In genomic region chr4:119626943-119627266, GRCh38 we compare ENCODE assay signal across 9 cellular contexts. TPM values are rescaled to one million over a fixed set of nuclear protein-coding genes. Genes with fewer than 3 reads are reported as not detected.
DNase-seq lines count a peak whose midpoint lies in the region; ATAC-seq, FAIRE-seq and TF ChIP-seq lines count a peak whose summit lies in the region.
"Had no signal": no experiment of that assay in that cellular context is flagged by ENCODE, and none has a peak within 500 bp of the region (broad histone marks: within the 10 kb centered on the region; RNA-seq: fewer than 3 reads in every experiment).

No MANE protein-coding gene starts in this region.

- DNase-seq in endothelial cell of umbilical vein (ENCODE audit: low read depth, low spot score) (no peak), osteoblast (ENCODE audit: insufficient read length, low spot score, missing footprints) (no peak), ureter (ENCODE audit: low spot score) (no peak), SHP77 (lab: John Stamatoyannopoulos, UW) (no peak), NCI-H2171 (lab: John Stamatoyannopoulos, UW) (no peak)

- no peak overlapping the region for H3K9ac ChIP-seq in OCI-LY1 (ENCODE audit: low read length)
- no peak overlapping the region for H3K9ac ChIP-seq in endothelial cell of umbilical vein (replicated peaks; ENCODE audit: extremely low read depth, insufficient read depth, low read length)

- dilution Hi-C loops in endothelial cell of umbilical vein (cut with MboI; ENCODE audit: extremely low pct_ligation_motif_present, low sequenced_read_pairs), result no loop called here

- CTCF ChIA-PET in endothelial cell of umbilical vein (lab: Charles Lee), result interaction anchor here (0.6 to 3.1 kb wide), 41 partner anchors 10 to 644 kb away, joined by 3 to 149 read pairs (median 4); partner anchors contain the start of genes FABP2 and MAD2L1

- peaks cover 36% of the 10 kb centered on the region for H3K27me3 ChIP-seq in DOHH2 (ENCODE audit: control insufficient read depth, low read length)
- no peaks in the 10 kb centered on the region for H3K27me3 ChIP-seq in OCI-LY1 (ENCODE audit: insufficient read depth, low read length)
- H3K27me3 ChIP-seq in endothelial cell of umbilical vein (ENCODE audit: control insufficient read depth in 2 of 2, insufficient read depth in 2 of 2, low read length in 2 of 2), result no peaks in the 10 kb centered on the region
- H3K27me3 ChIP-seq in osteoblast (ENCODE audit: insufficient read depth, low read length), result no peaks in the 10 kb centered on the region

- H2AFZ ChIP-seq in OCI-LY1 (ENCODE audit: low read length) (no peak overlapping the region; the same call in 1 of the 2 replicates), endothelial cell of umbilical vein (ENCODE audit: low read depth, low read length) (peak overlapping the region; percentile 100), osteoblast (ENCODE audit: low read length) (peak overlapping the region; percentile 91)

- H3K9me2 ChIP-seq in DOHH2 (replicated peaks; ENCODE audit: control insufficient read depth, low read length) (no peaks in the 10 kb centered on the region), OCI-LY1 (ENCODE audit: low read depth, low read length) (no peaks in the 10 kb centered on the region)

- no peaks in the 10 kb centered on the region for H3K9me1 ChIP-seq in endothelial cell of umbilical vein (replicated peaks; ENCODE audit: control insufficient read depth, extremely low read depth, insufficient read depth, low read length)

- TF ChIP-seq POLR2A in endothelial cell of umbilical vein (IDR thresholded peaks at IDR 0.05; ENCODE audit: low read depth, low read length), result no peak

- no peaks in the 10 kb centered on the region for H3K79me2 ChIP-seq in DOHH2 (ENCODE audit: control insufficient read depth, low read length)
- no peaks in the 10 kb centered on the region for H3K79me2 ChIP-seq in OCI-LY1 (ENCODE audit: insufficient read depth, low read length)
- no peaks in the 10 kb centered on the region for H3K79me2 ChIP-seq in endothelial cell of umbilical vein (ENCODE audit: control insufficient read depth, insufficient read depth, low read length)
- H3K79me2 ChIP-seq in osteoblast (ENCODE audit: insufficient read depth, low read length), result peaks cover 47% of the 10 kb centered on the region

- intact Hi-C loops in endothelial cell of umbilical vein (cut with micrococcal nuclease), result loop anchor here (1.0 to 5.0 kb wide), 3 partner anchors 313 to 885 kb away; no protein-coding TSS in a partner anchor

- H3K4me1 ChIP-seq in DOHH2 (ENCODE audit: control insufficient read depth, low read length) (peaks cover 26% of the 10 kb centered on the region), OCI-LY1 (ENCODE audit: insufficient read depth, low read length, severe bottlenecking) (peaks cover 26% of the 10 kb centered on the region), endothelial cell of umbilical vein (ENCODE audit: control insufficient read depth, extremely low read depth, insufficient read depth, low read length) (peaks cover 14% of the 10 kb centered on the region), osteoblast (ENCODE audit: insufficient read depth, low read length) (peaks cover 26% of the 10 kb centered on the region)

- BruUV-seq in endothelial cell of umbilical vein (replicated peaks; lab: Mats Ljungman, UMichigan), result no TSS peak

- TF ChIP-seq CTCF in DOHH2 (IDR thresholded peaks at IDR 0.05; ENCODE audit: low read depth, low read length, poor library complexity, severe bottlenecking), result no peak
- no peak for TF ChIP-seq CTCF in OCI-LY1 (IDR thresholded peaks at IDR 0.05; ENCODE audit: low read length)
- no peak for TF ChIP-seq CTCF in endothelial cell of umbilical vein (IDR thresholded peaks at IDR 0.05; ENCODE audit: extremely low read depth in 1 of 2, insufficient read depth in 1 of 2, low read depth in 1 of 2, low read length in 2 of 2)
- TF ChIP-seq CTCF in osteoblast (IDR thresholded peaks at IDR 0.05; ENCODE audit: extremely low read depth, low read depth, low read length), result no peak

- H3K9me3 ChIP-seq in DOHH2 (ENCODE audit: control insufficient read depth, insufficient read depth, low read length), result no peaks in the 10 kb centered on the region
- H3K9me3 ChIP-seq in OCI-LY1 (ENCODE audit: low read length), result no peaks in the 10 kb centered on the region
- H3K9me3 ChIP-seq in endothelial cell of umbilical vein (replicated peaks; ENCODE audit: control insufficient read depth, insufficient read depth, low read length), result no peaks in the 10 kb centered on the region
- H3K9me3 ChIP-seq in osteoblast (ENCODE audit: low read depth, low read length), result no peaks in the 10 kb centered on the region

- H3K36me3 ChIP-seq in DOHH2 (ENCODE audit: control insufficient read depth, low read length) (no peaks in the 10 kb centered on the region), OCI-LY1 (ENCODE audit: insufficient read depth, low read length) (no peaks in the 10 kb centered on the region), endothelial cell of umbilical vein (ENCODE audit: control insufficient read depth in 2 of 2, extremely low read depth in 1 of 2, insufficient read depth in 2 of 2, low read length in 2 of 2) (no peaks in the 10 kb centered on the region), osteoblast (ENCODE audit: insufficient read depth, low read length) (peaks cover 16% of the 10 kb centered on the region)

- ATAC-seq in GM18520 (IDR thresholded peaks at IDR 0.05; ENCODE audit: unreplicated experiment), result no peak

- H3F3A ChIP-seq in DOHH2 (ENCODE audit: control insufficient read depth, insufficient read depth) (peaks cover 4% of the 10 kb centered on the region; the same call in 1 of the 2 replicates), OCI-LY1 (ENCODE audit: insufficient read depth, low read length) (no peaks in the 10 kb centered on the region)

- H3K4me3 ChIP-seq in DOHH2 (ENCODE audit: low read length), result peak overlapping the region; percentile 73
- peak overlapping the region; percentile 61 for H3K4me3 ChIP-seq in OCI-LY1 (ENCODE audit: low read depth, low read length, poor library complexity, severe bottlenecking)
- peak overlapping the region; percentile 71 to 74 (median 71) for H3K4me3 ChIP-seq in endothelial cell of umbilical vein (replicated peaks in 1 of 3; ENCODE audit: insufficient read depth in 1 of 3, low read depth in 1 of 3, low read length in 3 of 3)
- peak overlapping the region; percentile 94 for H3K4me3 ChIP-seq in osteoblast (ENCODE audit: insufficient read depth, low read length)

- no peak overlapping the region for H3K27ac ChIP-seq in DOHH2 (ENCODE audit: low read depth, low read length)
- H3K27ac ChIP-seq in OCI-LY1 (ENCODE audit: low read depth, low read length, poor library complexity, severe bottlenecking), result no peak overlapping the region
- H3K27ac ChIP-seq in endothelial cell of umbilical vein (ENCODE audit: insufficient read depth, low read depth, low read length), result no peak overlapping the region
- peak overlapping the region; percentile 78 for H3K27ac ChIP-seq in osteoblast (ENCODE audit: low read depth, low read length)

- no peak for FAIRE-seq in endothelial cell of umbilical vein (lab: Jason Lieb, UNC)
- FAIRE-seq: TTC549 had no signal

- H4K20me1 ChIP-seq in DOHH2 (ENCODE audit: control insufficient read depth, insufficient read depth, low read depth, low read length) (no peaks in the 10 kb centered on the region), OCI-LY1 (ENCODE audit: insufficient read depth, low read length) (no peaks in the 10 kb centered on the region), endothelial cell of umbilical vein (replicated peaks; ENCODE audit: control insufficient read depth, extremely low read depth, insufficient read depth, low read length) (no peaks in the 10 kb centered on the region), osteoblast (ENCODE audit: insufficient read depth, low read length) (peaks cover 14% of the 10 kb centered on the region)

- POLR2A ChIA-PET in endothelial cell of umbilical vein (lab: Charles Lee), result no interaction called here

- H3K4me2 ChIP-seq in DOHH2 (ENCODE audit: low read length), result peak overlapping the region; percentile 90
- H3K4me2 ChIP-seq in OCI-LY1 (ENCODE audit: low read length), result peak overlapping the region; percentile 94
- peak overlapping the region; percentile 97 for H3K4me2 ChIP-seq in endothelial cell of umbilical vein (ENCODE audit: insufficient read depth, low read length)
- peak overlapping the region; percentile 91 for H3K4me2 ChIP-seq in osteoblast (ENCODE audit: insufficient read depth, low read length)

TF ChIP-seq in endothelial cell of umbilical vein, 7 proteins besides CTCF, POLR2A, EP300 and RAD21:
- TF ChIP-seq MAX (IDR thresholded peaks at IDR 0.05; ENCODE audit: insufficient read depth, insufficient read length) (no peak), MYC (IDR thresholded peaks at IDR 0.05; ENCODE audit: low read depth, low read length) (no peak), JUN (IDR thresholded peaks at IDR 0.05; ENCODE audit: borderline replicate concordance, insufficient read depth, insufficient read length, low read depth) (no peak), FOS (IDR thresholded peaks at IDR 0.05; ENCODE audit: borderline replicate concordance, insufficient read depth, low read length) (no peak)

RNA-seq across cellular contexts. Expression of gene PDE5A, which starts 1.7 kb away (rescaled TPM):
- 2.3 and 3.2 TPM in 2 replicates for total RNA-seq in endothelial cell of umbilical vein
- polyA plus RNA-seq in endothelial cell of umbilical vein, result 0.59 and 0.73 TPM in 2 replicates
- 0.83 and 0.87 TPM in 2 replicates for polyA plus RNA-seq in endothelial cell of umbilical vein (2011; cell fraction: cytosol; rRNA removed)
- 2.5 and 3.6 TPM in 2 replicates for polyA plus RNA-seq in endothelial cell of umbilical vein (2011; cell fraction: nucleus; rRNA removed)
- 4.4 and 5.4 TPM in 2 replicates for polyA plus RNA-seq in endothelial cell of umbilical vein (2012)
- 4.0 and 5.0 TPM in 2 replicates for polyA minus RNA-seq in endothelial cell of umbilical vein
- 0.61 TPM for polyA minus RNA-seq in endothelial cell of umbilical vein (2011; cell fraction: cytosol; rRNA and poly(A)+ RNA removed)
- 9.8 and 20.4 TPM in 2 replicates for polyA minus RNA-seq in endothelial cell of umbilical vein (2011; cell fraction: nucleus; rRNA and poly(A)+ RNA removed)
- 140 and 157 TPM in 2 replicates for total RNA-seq in osteoblast
- total RNA-seq in ureter, result 74.4 TPM

Comparison
In these comparisons a context has a peak if more than half of its experiments do, and no peak if none do; other contexts are left out.
1. RNA of gene PDE5A, which starts 1.7 kb away (total RNA-seq): 140 to 157 TPM in osteoblast and 74.4 TPM in ureter (single experiment); 2.3 to 3.2 TPM in endothelial cell of umbilical vein; every median in the first group is over 10 times any median in the second.
2. Peak in every context shown above with its lines, with median percentiles within 50 percentile points of each other: H3K4me2 ChIP-seq and H3K4me3 ChIP-seq.